ENCODE assay signal across 8 cellular contexts in genomic region chr2:27032495-27033252, GRCh38. TPM values are rescaled to one million over a fixed set of nuclear protein-coding genes. Genes with fewer than 3 reads are reported as not detected.
DNase-seq lines count a peak whose midpoint lies in the region; ATAC-seq and TF ChIP-seq lines count a peak whose summit lies in the region.

Gene TMEM214, plus strand, starts transcription at chr2:27032965. Its CDS starts 51 bp downstream, at chr2:27033016.

- no peaks in the 10 kb centered on the region for H3K9me3 Mint-ChIP-seq in activated CD8-positive, alpha-beta memory T cell treated with anti-CD3 and anti-CD28 coated beads, Interleukin-2, amount 10 ng/mL, durations not matched to agents 7 days and 5 days (ENCODE audit: low read depth)
- H3K9me3 Mint-ChIP-seq in mesothelial cell of epicardium: no peaks in the 10 kb centered on the region

- in situ Hi-C loops in endometrial microvascular endothelial cells (cut with HindIII; ENCODE audit: inconsistent ontology term, low pct_unique_long_range_greater_than_20kb, low sequenced_read_pairs): no loop called here

- H3K4me1 Mint-ChIP-seq in activated CD8-positive, alpha-beta memory T cell treated with anti-CD3 and anti-CD28 coated beads, Interleukin-2, amount 10 ng/mL, durations not matched to agents 7 days and 5 days: peaks cover 59% of the 10 kb centered on the region
- H3K4me1 Mint-ChIP-seq in mesothelial cell of epicardium: peaks cover 27% of the 10 kb centered on the region

- peak within 1 kb of the TSS; percentile 92 for H3K4me3 Mint-ChIP-seq in activated CD8-positive, alpha-beta memory T cell treated with anti-CD3 and anti-CD28 coated beads, Interleukin-2, amount 10 ng/mL, durations not matched to agents 7 days and 5 days
- peak within 1 kb of the TSS; percentile 95 for H3K4me3 Mint-ChIP-seq in mesothelial cell of epicardium

- ATAC-seq in GM19467 (IDR thresholded peaks at IDR 0.05; ENCODE audit: unreplicated experiment): peak; percentile 90
- ATAC-seq in activated CD8-positive, alpha-beta memory T cell treated with anti-CD3 and anti-CD28 coated beads, Interleukin-2, amount 10 ng/mL, durations not matched to agents 7 days and 5 days: peak; percentile 99

- H3K27me3 Mint-ChIP-seq in activated CD8-positive, alpha-beta memory T cell treated with anti-CD3 and anti-CD28 coated beads, Interleukin-2, amount 10 ng/mL, durations not matched to agents 7 days and 5 days: no peaks in the 10 kb centered on the region
- no peaks in the 10 kb centered on the region for H3K27me3 Mint-ChIP-seq in mesothelial cell of epicardium (ENCODE audit: low read depth)

- DNase-seq in COLO829 (ENCODE audit: low spot score) (peak; percentile 90), HS-27A (ENCODE audit: low read depth) (peak; percentile 48), NOMO-1 treated with DMSO at 0.1 percent for 48 hours (lab: John Stamatoyannopoulos, UW; ENCODE audit: unreplicated experiment) (peak; percentile 74), mesothelial cell of epicardium (ENCODE audit: low spot score in 2 of 2, unreplicated experiment in 2 of 2) (peak; percentile 72 to 83)
- peak; percentile 89 for DNase-seq in activated CD8-positive, alpha-beta memory T cell treated with anti-CD3 and anti-CD28 coated beads, Interleukin-2, amount 10 ng/mL, durations not matched to agents 7 days and 5 days
- peak; percentile 81 to 82 for DNase-seq in stimulated activated CD8-positive, alpha-beta memory T cell treated with anti-CD3 and anti-CD28 coated beads, Interleukin-15, amount 100 ng/mL, for 48 hours (ENCODE audit: low read depth in 2 of 2)

- H3K27ac Mint-ChIP-seq in activated CD8-positive, alpha-beta memory T cell treated with anti-CD3 and anti-CD28 coated beads, Interleukin-2, amount 10 ng/mL, durations not matched to agents 7 days and 5 days: peak within 1 kb of the TSS; percentile 87
- peak within 1 kb of the TSS; percentile 79 for H3K27ac Mint-ChIP-seq in mesothelial cell of epicardium

- CTCF ChIA-PET in activated CD8-positive, alpha-beta memory T cell treated with anti-CD3 and anti-CD28 coated beads, Interleukin-2, amount 10 ng/mL, durations not matched to agents 7 days and 5 days (lab: Charles Lee): interaction anchor here (0.9 to 3.7 kb wide), 7 partner anchors 16 to 271 kb away, joined by 3 to 16 read pairs (median 4); partner anchors contain the start of gene AGBL5

- peaks cover 34% of the 10 kb centered on the region for H3K36me3 Mint-ChIP-seq in activated CD8-positive, alpha-beta memory T cell treated with anti-CD3 and anti-CD28 coated beads, Interleukin-2, amount 10 ng/mL, durations not matched to agents 7 days and 5 days
- peaks cover 10% of the 10 kb centered on the region for H3K36me3 Mint-ChIP-seq in mesothelial cell of epicardium

- TF ChIP-seq CTCF in mesothelial cell of epicardium (IDR thresholded peaks at IDR 0.05; ENCODE audit: unreplicated experiment): no peak

RNA-seq across cellular contexts. Expression of gene TMEM214, which starts in this region (rescaled TPM):
- total RNA-seq in activated CD8-positive, alpha-beta memory T cell treated with anti-CD3 and anti-CD28 coated beads, Interleukin-2, amount 10 ng/mL, durations not matched to agents 7 days and 5 days: 10 to 100 TPM; 68.7 to 86.6 TPM
- total RNA-seq in endometrial microvascular endothelial cells (ENCODE audit: inconsistent ontology term) (50.4 TPM), mesothelial cell of epicardium (86.8 to 88.8 TPM (median 88.6 TPM) in 3 replicates)

Comparison
In these comparisons a context has a peak if more than half of its experiments do, and no peak if none do; other contexts are left out.
1. Peak in every context shown above with its lines: DNase-seq and ATAC-seq.